In genomic region chr1:220818421-220819173, GRCh38 we compare ENCODE assay signal across 12 cellular contexts. TPM values are rescaled to one million over a fixed set of nuclear protein-coding genes. Genes with fewer than 3 reads are reported as not detected.
DNase-seq lines count a peak whose midpoint lies in the region; ATAC-seq and TF ChIP-seq lines count a peak whose summit lies in the region.
"Had no signal": no experiment of that assay in that cellular context is flagged by ENCODE, and none has a peak within 500 bp of the region (broad histone marks: within the 10 kb centered on the region; RNA-seq: fewer than 3 reads in every experiment).

No MANE protein-coding gene starts in this region.

- H3K36me3 Mint-ChIP-seq in stimulated activated effector memory CD8-positive, alpha-beta T cell treated with anti-CD3 and anti-CD28 coated beads, Interleukin-12 subunit alpha, Interleukin-12 subunit beta, amount 100 ng/mL, for 72 hours = no peaks in the 10 kb centered on the region

- POLR2A ChIA-PET in BJ (lab: Charles Lee) = no interaction called here

- ATAC-seq in HG03159 (IDR thresholded peaks at IDR 0.05; ENCODE audit: unreplicated experiment) (no peak), GM21367 (IDR thresholded peaks at IDR 0.05; ENCODE audit: unreplicated experiment) (no peak), GM18519 (IDR thresholded peaks at IDR 0.05; ENCODE audit: low FRiP score, unreplicated experiment) (no peak)
- no peak for ATAC-seq in stimulated activated effector memory CD8-positive, alpha-beta T cell treated with anti-CD3 and anti-CD28 coated beads, Interleukin-12 subunit alpha, Interleukin-12 subunit beta, amount 100 ng/mL, for 72 hours

- H3K4me3 ChIP-seq in BJ (ENCODE audit: low read depth, low read length) (no peak overlapping the region), NT2/D1 (ENCODE audit: insufficient read length, low read depth) (no peak overlapping the region), fibroblast of villous mesenchyme (ENCODE audit: low read depth, low read length) (no peak overlapping the region)

- peak; percentile 93 for DNase-seq in BJ (ENCODE audit: low read depth)
- peak; percentile 58 for DNase-seq in NT2/D1 (ENCODE audit: low read depth, low spot score)
- peak; percentile 99 for DNase-seq in fibroblast of villous mesenchyme (ENCODE audit: low read depth)
- peak; percentile 81 for DNase-seq in posterior vena cava (ENCODE audit: low spot score)
- no peak for DNase-seq in stimulated activated effector memory CD8-positive, alpha-beta T cell treated with anti-CD3 and anti-CD28 coated beads, Interleukin-12 subunit alpha, Interleukin-12 subunit beta, amount 100 ng/mL, for 72 hours (ENCODE audit: low spot score in 2 of 2)
- DNase-seq: activated naive CD4-positive, alpha-beta T cell; KG1; NCI-H69 had no signal

- no peak overlapping the region for H3K9ac ChIP-seq in NT2/D1 (ENCODE audit: insufficient read length, low read depth)
- H3K9ac ChIP-seq: parathyroid adenoma had no signal

- no peak overlapping the region for H3K27ac Mint-ChIP-seq in stimulated activated effector memory CD8-positive, alpha-beta T cell treated with anti-CD3 and anti-CD28 coated beads, Interleukin-12 subunit alpha, Interleukin-12 subunit beta, amount 100 ng/mL, for 72 hours

- TF ChIP-seq CTCF in BJ (IDR thresholded peaks at IDR 0.05; ENCODE audit: insufficient read depth, low read depth, low read length) = no peak
- TF ChIP-seq CTCF in fibroblast of villous mesenchyme (IDR thresholded peaks at IDR 0.05; ENCODE audit: insufficient read depth, low read depth, low read length) = no peak

- H3K27me3 ChIP-seq in BJ (ENCODE audit: control insufficient read depth, insufficient read depth, low read length) = peaks cover 5% of the 10 kb centered on the region
- no peaks in the 10 kb centered on the region for H3K27me3 ChIP-seq in NT2/D1 (ENCODE audit: insufficient read depth, insufficient read length)

- intact Hi-C loops in posterior vena cava (cut with DNase I) = no loop called here

- no peaks in the 10 kb centered on the region for H3K36me3 ChIP-seq in BJ (ENCODE audit: control insufficient read depth, insufficient read depth, low read length)
- peaks cover 4% of the 10 kb centered on the region for H3K36me3 ChIP-seq in NT2/D1 (ENCODE audit: insufficient read depth, insufficient read length, low read length)

- CTCF ChIA-PET in BJ (lab: Yijun Ruan, JAX) = interaction anchor here (1.0 to 2.4 kb wide), 4 partner anchors 8 to 616 kb away, joined by 3 to 9 read pairs (median 6); no protein-coding TSS in a partner anchor

- peaks cover 2% of the 10 kb centered on the region for H3K9me3 Mint-ChIP-seq in stimulated activated effector memory CD8-positive, alpha-beta T cell treated with anti-CD3 and anti-CD28 coated beads, Interleukin-12 subunit alpha, Interleukin-12 subunit beta, amount 100 ng/mL, for 72 hours

- no peaks in the 10 kb centered on the region for H3K4me1 Mint-ChIP-seq in stimulated activated effector memory CD8-positive, alpha-beta T cell treated with anti-CD3 and anti-CD28 coated beads, Interleukin-12 subunit alpha, Interleukin-12 subunit beta, amount 100 ng/mL, for 72 hours

- no peak overlapping the region for H3K4me3 Mint-ChIP-seq in stimulated activated effector memory CD8-positive, alpha-beta T cell treated with anti-CD3 and anti-CD28 coated beads, Interleukin-12 subunit alpha, Interleukin-12 subunit beta, amount 100 ng/mL, for 72 hours

- H3K9me3 ChIP-seq in NT2/D1 (ENCODE audit: insufficient read depth, low read length) = no peaks in the 10 kb centered on the region

- H3K4me1 ChIP-seq in NT2/D1 (ENCODE audit: insufficient read depth, insufficient read length) = no peaks in the 10 kb centered on the region
- H3K4me1 ChIP-seq: parathyroid adenoma had no signal

RNA-seq across cellular contexts. Expression of gene MTARC1, which starts 31.9 kb away (rescaled TPM):
- 0.72 and 1.0 TPM in 2 replicates for polyA plus RNA-seq in BJ (2011; rRNA removed)
- 0.36 and 0.47 TPM in 2 replicates for polyA minus RNA-seq in BJ (2011; rRNA and poly(A)+ RNA removed)
- total RNA-seq in fibroblast of villous mesenchyme (1.7 and 2.3 TPM in 2 replicates), posterior vena cava (1 to 10 TPM; 6.7 to 9.2 TPM)

Comparison
In these comparisons a context has a peak if more than half of its experiments do, and no peak if none do; other contexts are left out.
1. DNase-seq: peak in BJ (single experiment), NT2/D1 (single experiment), fibroblast of villous mesenchyme (single experiment) and posterior vena cava (single experiment); none in stimulated activated effector memory CD8-positive, alpha-beta T cell treated with anti-CD3 and anti-CD28 coated beads, Interleukin-12 subunit alpha, Interleukin-12 subunit beta, amount 100 ng/mL, for 72 hours (0 of 2).